ENCODE assay signal across 19 cellular contexts in the genomic region with DNA sequence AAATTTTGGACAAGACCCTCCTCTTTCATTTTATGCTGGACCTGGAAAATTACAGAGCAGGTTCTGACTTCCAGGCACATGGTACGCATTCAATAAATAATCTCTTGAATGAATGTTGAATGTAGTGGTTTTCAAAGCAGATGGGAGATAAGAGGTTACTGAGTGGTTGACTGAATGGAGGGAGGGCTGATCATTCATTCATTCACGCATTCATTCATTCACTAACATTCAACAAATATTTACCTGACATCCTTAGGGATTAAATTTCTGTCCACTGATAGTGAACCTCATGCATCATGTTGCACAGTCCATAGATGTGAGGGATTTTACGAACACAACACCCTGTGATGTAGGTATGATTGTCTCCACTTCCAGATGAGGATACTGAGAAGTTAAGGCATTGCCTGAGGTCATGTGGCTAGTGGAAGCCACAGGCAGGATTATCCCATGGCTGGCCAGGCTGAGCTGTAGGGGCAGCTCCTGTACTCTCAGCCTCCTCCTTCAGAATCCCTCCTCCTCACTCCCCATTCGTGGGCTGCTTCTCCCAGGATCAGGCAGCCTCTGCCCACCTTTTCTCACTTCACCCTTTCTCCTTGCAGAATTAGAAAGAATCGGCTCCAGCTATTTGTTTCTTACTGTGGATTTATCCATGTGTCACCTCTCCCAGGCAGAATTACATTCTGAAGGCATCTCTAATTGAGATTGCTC.
"Had no signal": no experiment of that assay in that cellular context is flagged by ENCODE, and none has a peak within 500 bp of the region (broad histone marks: within the 10 kb centered on the region; RNA-seq: fewer than 3 reads in every experiment).

No MANE protein-coding gene starts in this region.

- H3K4me1 ChIP-seq: parathyroid adenoma, testis had no signal

- DNase-seq: activated CD4-positive, CD25-positive, alpha-beta regulatory T cell; activated effector memory CD4-positive, alpha-beta T cell treated with Interleukin-2 at 50 U/mL for 16 hours; activated naive CD4-positive, alpha-beta T cell treated with anti-CD3 and anti-CD28 coated beads, Interleukin-2, amount 10 ng/mL, durations not matched to agents 7 days and 5 days; effector CD8-positive, alpha-beta T cell; heart right ventricle; immature natural killer cell; left ventricle myocardium superior; natural killer cell; right lobe of liver; small intestine; stimulated activated CD4-positive, alpha-beta T cell treated with anti-CD3 and anti-CD28 coated beads, Interleukin-4, amount 100 ng/mL, for 1 hour; testis; upper lobe of right lung had no signal

- H3K9ac ChIP-seq: parathyroid adenoma had no signal

- ATAC-seq: esophagus mucosa, gastroesophageal sphincter, heart right ventricle, left ventricle myocardium superior, natural killer cell, right lobe of liver, upper lobe of right lung had no signal

- H3K36me3 ChIP-seq: ascending aorta, breast epithelium, gastroesophageal sphincter, heart right ventricle, right lobe of liver, upper lobe of right lung had no signal

- H3K4me3 ChIP-seq: ascending aorta, breast epithelium, coronary artery, gastroesophageal sphincter, heart right ventricle, right lobe of liver, testis, upper lobe of right lung had no signal

- H3K9me3 ChIP-seq: testis, upper lobe of right lung had no signal

- H3K4me3 Mint-ChIP-seq: activated naive CD4-positive, alpha-beta T cell treated with anti-CD3 and anti-CD28 coated beads, Interleukin-2, amount 10 ng/mL, durations not matched to agents 7 days and 5 days; immature natural killer cell; natural killer cell had no signal

- H3K27me3 Mint-ChIP-seq: activated naive CD4-positive, alpha-beta T cell treated with anti-CD3 and anti-CD28 coated beads, Interleukin-2, amount 10 ng/mL, durations not matched to agents 7 days and 5 days had no signal

- H3K27me3 ChIP-seq: ascending aorta, breast epithelium, gastroesophageal sphincter, heart right ventricle, right lobe of liver, testis, upper lobe of right lung had no signal

- H3K79me2 ChIP-seq: parathyroid adenoma had no signal

- H3K27ac Mint-ChIP-seq: activated naive CD4-positive, alpha-beta T cell treated with anti-CD3 and anti-CD28 coated beads, Interleukin-2, amount 10 ng/mL, durations not matched to agents 7 days and 5 days; natural killer cell had no signal

- H3K27ac ChIP-seq: ascending aorta, breast epithelium, coronary artery, gastroesophageal sphincter, heart right ventricle, parathyroid adenoma, right lobe of liver, testis, upper lobe of right lung had no signal

- H2AFZ ChIP-seq: parathyroid adenoma had no signal
